28 cellular contexts compared by ENCODE assay signal in genomic region chr9:105333076-105333475, GRCh38.
DNase-seq lines count a peak whose midpoint lies in the region; ATAC-seq and TF ChIP-seq lines count a peak whose summit lies in the region.
"Had no signal": no experiment of that assay in that cellular context is flagged by ENCODE, and none has a peak within 500 bp of the region (broad histone marks: within the 10 kb centered on the region; RNA-seq: fewer than 3 reads in every experiment).

No MANE protein-coding gene starts in this region.

- H3K9me2 ChIP-seq in GM23248 (ENCODE audit: insufficient read depth) = no peaks in the 10 kb centered on the region

- peaks cover 50% of the 10 kb centered on the region for H3F3A ChIP-seq in GM23248 (ENCODE audit: insufficient read depth)

- in situ Hi-C loops in GM23248 (cut with MboI) = no loop called here

- no peak overlapping the region; the same call in 1 of the 2 replicates for H2AFZ ChIP-seq in GM23248
- H2AFZ ChIP-seq: hepatocyte had no signal

- H3K9ac ChIP-seq in GM23248 = peak overlapping the region; percentile 77

- H3K27ac ChIP-seq in GM23248 = peak overlapping the region; percentile 96
- H3K27ac ChIP-seq: gastrocnemius medialis, hepatocyte, left lung, tibial artery had no signal

- no peaks in the 10 kb centered on the region for H3K9me3 ChIP-seq in GM23248 (ENCODE audit: low read depth)
- H3K9me3 ChIP-seq: gastrocnemius medialis, left lung, tibial artery had no signal

- no peak for TF ChIP-seq CTCF in fibroblast of pulmonary artery (IDR thresholded peaks at IDR 0.05; ENCODE audit: low read length, missing control alignments)

- H3K4me1 ChIP-seq in GM23248 (ENCODE audit: insufficient read depth) = peaks cover 52% of the 10 kb centered on the region
- H3K4me1 ChIP-seq: left lung had no signal

- H4K20me1 ChIP-seq in GM23248 (ENCODE audit: insufficient read depth) = no peaks in the 10 kb centered on the region

- H3K4me3 ChIP-seq in GM23248 (peak overlapping the region; percentile 41), fibroblast of pulmonary artery (replicated peaks; ENCODE audit: low read depth, low read length) (no peak overlapping the region)
- H3K4me3 ChIP-seq: gastrocnemius medialis, hepatocyte, left lung, tibial artery had no signal

- peaks cover 24% of the 10 kb centered on the region for H3K79me2 ChIP-seq in GM23248 (ENCODE audit: insufficient read depth)

- ATAC-seq in GM21528 (IDR thresholded peaks at IDR 0.05; ENCODE audit: low FRiP score, unreplicated experiment) (no peak), HG02973 (IDR thresholded peaks at IDR 0.05; ENCODE audit: unreplicated experiment) (no peak)
- ATAC-seq: CD8-positive, alpha-beta T cell; gastrocnemius medialis; left lung; naive thymus-derived CD4-positive, alpha-beta T cell; SK-N-SH treated with all-trans-retinoic acid at 6 μM for 48 hours had no signal

- peaks cover 9% of the 10 kb centered on the region; the same call in 1 of the 2 replicates for H3K36me3 ChIP-seq in GM23248 (ENCODE audit: low read depth)

- peak overlapping the region; percentile 91 for H3K4me2 ChIP-seq in GM23248 (ENCODE audit: unreplicated experiment)
- H3K4me2 ChIP-seq: hepatocyte had no signal

- 87 to 88% methylated on average over 1 of the region's 1 CpG for WGBS in GM23248 (ENCODE audit: low coverage in 1 of 2, low lambda C conversion rate in 2 of 2, missing lambda C conversion rate in 2 of 2), 2 experiments

- DNase-seq in GM23248 (peak; percentile 82), amniotic epithelial cell (ENCODE audit: low read depth) (peak; percentile 65), fibroblast of pulmonary artery (ENCODE audit: low read depth) (peak; percentile 43), stromal cell of bone marrow (ENCODE audit: low read depth) (peak; percentile 75), NCI-H1694 (lab: John Stamatoyannopoulos, UW) (no peak), putamen (ENCODE audit: low spot score) (no peak)
- DNase-seq: activated naive CD4-positive, alpha-beta T cell treated with anti-CD3 and anti-CD28 coated beads for 36 hours; AML-193; CD8-positive, alpha-beta T cell; dermis blood vessel endothelial cell; gastrocnemius medialis; GDM1; left lung; naive thymus-derived CD4-positive, alpha-beta T cell; NCI-H1105; NCI-H2029 treated with DMSO at 0.1 percent for 48 hours; NCI-H226; NCI-H774; retina; stimulated activated CD4-positive, alpha-beta T cell treated with anti-CD3 and anti-CD28 coated beads, Interleukin-12 subunit alpha, Interleukin-12 subunit beta, amount 100 ng/mL, for 4 hours; stimulated activated CD4-positive, alpha-beta T cell treated with anti-CD3 and anti-CD28 coated beads, Interleukin-4, amount 100 ng/mL, for 4 hours; stimulated activated naive CD4-positive, alpha-beta T cell; T-helper 2 cell; tibial artery had no signal

- no peaks in the 10 kb centered on the region for H3K27me3 ChIP-seq in GM23248 (replicated peaks; ENCODE audit: insufficient read depth)
- H3K27me3 ChIP-seq: gastrocnemius medialis, hepatocyte, left lung, tibial artery had no signal

Comparison
In these comparisons a context has a peak if more than half of its experiments do, and no peak if none do; other contexts are left out.
1. DNase-seq: peak in GM23248 (single experiment), amniotic epithelial cell (single experiment), fibroblast of pulmonary artery (single experiment) and stromal cell of bone marrow (single experiment); none in NCI-H1694 (single experiment) and putamen (single experiment).